6 cellular contexts compared by ENCODE assay signal in the genomic region with DNA sequence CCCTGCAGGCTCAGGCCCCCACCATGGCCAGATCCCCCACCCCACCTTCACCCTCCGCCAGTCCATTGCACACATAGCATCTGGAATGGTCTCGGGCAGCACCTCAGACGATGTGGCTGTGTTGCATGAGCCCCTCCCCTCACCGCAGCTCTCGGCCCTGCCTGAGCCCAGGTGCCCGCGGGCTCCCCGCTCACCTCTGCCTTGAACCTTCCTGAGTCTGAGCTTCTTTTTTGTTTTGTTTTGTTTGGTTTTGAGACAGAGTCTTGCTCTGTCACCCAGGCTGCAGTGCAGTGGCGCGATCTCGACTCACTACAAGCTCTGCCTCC.
"Had no signal": no experiment of that assay in that cellular context is flagged by ENCODE, and none has a peak within 500 bp of the region (broad histone marks: within the 10 kb centered on the region; RNA-seq: fewer than 3 reads in every experiment).

No MANE protein-coding gene starts in this region.

- H3K9me3 Mint-ChIP-seq: activated CD4-positive, alpha-beta memory T cell treated with anti-CD3 and anti-CD28 coated beads, Interleukin-2, amount 10 ng/mL, durations not matched to agents 7 days and 5 days; effector memory CD8-positive, alpha-beta T cell had no signal

- H3K27me3 ChIP-seq: adrenal gland had no signal

- H3K27me3 Mint-ChIP-seq: activated CD4-positive, alpha-beta memory T cell treated with anti-CD3 and anti-CD28 coated beads, Interleukin-2, amount 10 ng/mL, durations not matched to agents 7 days and 5 days; effector memory CD8-positive, alpha-beta T cell; T-helper 17 cell had no signal

- H3K4me3 Mint-ChIP-seq: activated CD4-positive, alpha-beta memory T cell treated with anti-CD3 and anti-CD28 coated beads, Interleukin-2, amount 10 ng/mL, durations not matched to agents 7 days and 5 days had no signal

- H3K36me3 ChIP-seq: adrenal gland had no signal

- H3K27ac ChIP-seq: adrenal gland, parathyroid adenoma had no signal

- DNase-seq: central memory CD4-positive, alpha-beta T cell; effector memory CD8-positive, alpha-beta T cell; T-helper 17 cell had no signal

- H3K79me2 ChIP-seq: parathyroid adenoma had no signal

- H3K9me3 ChIP-seq: adrenal gland had no signal

- H3K4me1 ChIP-seq: adrenal gland, parathyroid adenoma had no signal

- H3K9ac ChIP-seq: parathyroid adenoma had no signal

- H3K4me3 ChIP-seq: adrenal gland had no signal

- H2AFZ ChIP-seq: parathyroid adenoma had no signal
